In genomic region chr13:100658363-100658762, GRCh38 we compare ENCODE assay signal across 10 cellular contexts. TPM values are rescaled to one million over a fixed set of nuclear protein-coding genes. Genes with fewer than 3 reads are reported as not detected.
DNase-seq lines count a peak whose midpoint lies in the region; ATAC-seq and TF ChIP-seq lines count a peak whose summit lies in the region.
"Had no signal": no experiment of that assay in that cellular context is flagged by ENCODE, and none has a peak within 500 bp of the region (broad histone marks: within the 10 kb centered on the region; RNA-seq: fewer than 3 reads in every experiment).

No MANE protein-coding gene starts in this region.

- H3K79me2 ChIP-seq in hepatocyte: no peaks in the 10 kb centered on the region

- H3K27ac Mint-ChIP-seq in activated CD4-positive, alpha-beta T cell treated with anti-CD3 and anti-CD28 coated beads, Interleukin-2, amount 10 ng/mL, durations not matched to agents 7 days and 5 days: peak overlapping the region; percentile 73
- H3K27ac Mint-ChIP-seq in stimulated activated memory B cell treated with anti-CD40 and anti-IgM and Interleukin-4, amounts not matched to agents 10 μg/mL and 1 μg/mL and 100 μg/mL, for 72 hours: peak overlapping the region; percentile 36

- peaks cover 31% of the 10 kb centered on the region for H3K4me1 Mint-ChIP-seq in activated CD4-positive, alpha-beta T cell treated with anti-CD3 and anti-CD28 coated beads, Interleukin-2, amount 10 ng/mL, durations not matched to agents 7 days and 5 days
- H3K4me1 Mint-ChIP-seq in stimulated activated memory B cell treated with anti-CD40 and anti-IgM and Interleukin-4, amounts not matched to agents 10 μg/mL and 1 μg/mL and 100 μg/mL, for 72 hours: peaks cover 18% of the 10 kb centered on the region

- H3K9me2 ChIP-seq in hepatocyte (replicated peaks; ENCODE audit: insufficient read depth): no peaks in the 10 kb centered on the region

- no peak overlapping the region for H3K4me3 Mint-ChIP-seq in activated CD4-positive, alpha-beta T cell treated with anti-CD3 and anti-CD28 coated beads, Interleukin-2, amount 10 ng/mL, durations not matched to agents 7 days and 5 days
- no peak overlapping the region for H3K4me3 Mint-ChIP-seq in stimulated activated memory B cell treated with anti-CD40 and anti-IgM and Interleukin-4, amounts not matched to agents 10 μg/mL and 1 μg/mL and 100 μg/mL, for 72 hours

- CTCF ChIA-PET in activated CD4-positive, alpha-beta T cell treated with anti-CD3 and anti-CD28 coated beads, Interleukin-2, amount 10 ng/mL, durations not matched to agents 7 days and 5 days (lab: Charles Lee): interaction anchor here (1.3 kb wide), 1 partner anchor 17 kb away, joined by 3 read pairs; no protein-coding TSS in a partner anchor

- no peaks in the 10 kb centered on the region for H3K9me3 Mint-ChIP-seq in activated CD4-positive, alpha-beta T cell treated with anti-CD3 and anti-CD28 coated beads, Interleukin-2, amount 10 ng/mL, durations not matched to agents 7 days and 5 days
- H3K9me3 Mint-ChIP-seq in stimulated activated memory B cell treated with anti-CD40 and anti-IgM and Interleukin-4, amounts not matched to agents 10 μg/mL and 1 μg/mL and 100 μg/mL, for 72 hours: no peaks in the 10 kb centered on the region

- no peaks in the 10 kb centered on the region for H3K27me3 ChIP-seq in hepatocyte
- H3K27me3 ChIP-seq: vagina had no signal

- H3K27ac ChIP-seq in hepatocyte: no peak overlapping the region
- H3K27ac ChIP-seq: vagina had no signal

- POLR2A ChIA-PET in activated CD4-positive, alpha-beta T cell treated with anti-CD3 and anti-CD28 coated beads, Interleukin-2, amount 10 ng/mL, durations not matched to agents 7 days and 5 days (lab: Charles Lee): no interaction called here

- H3K4me2 ChIP-seq in hepatocyte: no peak overlapping the region

- no peaks in the 10 kb centered on the region for H4K20me1 ChIP-seq in hepatocyte (ENCODE audit: insufficient read depth, poor library complexity, severe bottlenecking)

- WGBS in hepatocyte (ENCODE audit: low lambda C conversion rate, missing lambda C conversion rate): 50% methylated on average over 2 of the region's 2 CpGs

- H3K36me3 ChIP-seq in hepatocyte (replicated peaks; ENCODE audit: insufficient read depth, low read depth): no peaks in the 10 kb centered on the region

- TF ChIP-seq CTCF in hepatocyte (IDR thresholded peaks at IDR 0.05; ENCODE audit: poor library complexity): no peak

- H3K27me3 Mint-ChIP-seq in activated CD4-positive, alpha-beta T cell treated with anti-CD3 and anti-CD28 coated beads, Interleukin-2, amount 10 ng/mL, durations not matched to agents 7 days and 5 days: no peaks in the 10 kb centered on the region
- H3K27me3 Mint-ChIP-seq in stimulated activated memory B cell treated with anti-CD40 and anti-IgM and Interleukin-4, amounts not matched to agents 10 μg/mL and 1 μg/mL and 100 μg/mL, for 72 hours: no peaks in the 10 kb centered on the region

- no peak overlapping the region for H2AFZ ChIP-seq in hepatocyte

- ATAC-seq in HG02870 (IDR thresholded peaks at IDR 0.05; ENCODE audit: unreplicated experiment): peak; percentile 79
- no peak for ATAC-seq in stimulated activated memory B cell treated with anti-CD40 and anti-IgM and Interleukin-4, amounts not matched to agents 10 μg/mL and 1 μg/mL and 100 μg/mL, for 72 hours

- peaks cover 66% of the 10 kb centered on the region for H3K36me3 Mint-ChIP-seq in activated CD4-positive, alpha-beta T cell treated with anti-CD3 and anti-CD28 coated beads, Interleukin-2, amount 10 ng/mL, durations not matched to agents 7 days and 5 days (ENCODE audit: low read depth)
- peaks cover 50% of the 10 kb centered on the region for H3K36me3 Mint-ChIP-seq in stimulated activated memory B cell treated with anti-CD40 and anti-IgM and Interleukin-4, amounts not matched to agents 10 μg/mL and 1 μg/mL and 100 μg/mL, for 72 hours

- no peaks in the 10 kb centered on the region for H3K9me3 ChIP-seq in hepatocyte (ENCODE audit: low read depth)
- H3K9me3 ChIP-seq: vagina had no signal

- H3K4me3 ChIP-seq in hepatocyte: no peak overlapping the region
- H3K4me3 ChIP-seq: vagina had no signal

- H3K4me1 ChIP-seq in hepatocyte (ENCODE audit: insufficient read depth): no peaks in the 10 kb centered on the region
- H3K4me1 ChIP-seq: vagina had no signal

- DNase-seq in activated CD4-positive, alpha-beta T cell treated with anti-CD3 and anti-CD28 coated beads, Interleukin-2, amount 10 ng/mL, durations not matched to agents 7 days and 5 days: peak; percentile 32
- no peak for DNase-seq in activated CD4-positive, alpha-beta T cell treated with anti-CD3 and anti-CD28 coated beads for 4 hours
- DNase-seq in NOMO-1 treated with dmso at 0.1 percent for 144 hours (lab: John Stamatoyannopoulos, UW; ENCODE audit: unreplicated experiment): peak; percentile 3
- DNase-seq in NCI-H1436 (lab: John Stamatoyannopoulos, UW): no peak
- no peak for DNase-seq in hepatocyte (ENCODE audit: low spot score)
- DNase-seq in NCI-H1105 treated with DMSO at 0.1 percent for 48 hours (lab: John Stamatoyannopoulos, UW): no peak
- DNase-seq: NCI-H1105 had no signal

RNA-seq across cellular contexts. Expression of gene TMTC4, which starts 16.2 kb away (rescaled TPM):
- total RNA-seq in activated CD4-positive, alpha-beta T cell treated with anti-CD3 and anti-CD28 coated beads, Interleukin-2, amount 10 ng/mL, durations not matched to agents 7 days and 5 days: 10 to 100 TPM; 27.1 to 28.4 TPM
- total RNA-seq in hepatocyte: 24.0 and 32.6 TPM in 2 replicates
- polyA plus RNA-seq in hepatocyte: 13.3 and 15.0 TPM in 2 replicates

Comparison
In these comparisons a context has a peak if more than half of its experiments do, and no peak if none do; other contexts are left out.
1. DNase-seq: peak in activated CD4-positive, alpha-beta T cell treated with anti-CD3 and anti-CD28 coated beads, Interleukin-2, amount 10 ng/mL, durations not matched to agents 7 days and 5 days (single experiment) and NOMO-1 treated with dmso at 0.1 percent for 144 hours (single experiment); none in activated CD4-positive, alpha-beta T cell treated with anti-CD3 and anti-CD28 coated beads for 4 hours (0 of 2), NCI-H1436 (single experiment), hepatocyte (single experiment) and NCI-H1105 treated with DMSO at 0.1 percent for 48 hours (single experiment).